In the genomic region with DNA sequence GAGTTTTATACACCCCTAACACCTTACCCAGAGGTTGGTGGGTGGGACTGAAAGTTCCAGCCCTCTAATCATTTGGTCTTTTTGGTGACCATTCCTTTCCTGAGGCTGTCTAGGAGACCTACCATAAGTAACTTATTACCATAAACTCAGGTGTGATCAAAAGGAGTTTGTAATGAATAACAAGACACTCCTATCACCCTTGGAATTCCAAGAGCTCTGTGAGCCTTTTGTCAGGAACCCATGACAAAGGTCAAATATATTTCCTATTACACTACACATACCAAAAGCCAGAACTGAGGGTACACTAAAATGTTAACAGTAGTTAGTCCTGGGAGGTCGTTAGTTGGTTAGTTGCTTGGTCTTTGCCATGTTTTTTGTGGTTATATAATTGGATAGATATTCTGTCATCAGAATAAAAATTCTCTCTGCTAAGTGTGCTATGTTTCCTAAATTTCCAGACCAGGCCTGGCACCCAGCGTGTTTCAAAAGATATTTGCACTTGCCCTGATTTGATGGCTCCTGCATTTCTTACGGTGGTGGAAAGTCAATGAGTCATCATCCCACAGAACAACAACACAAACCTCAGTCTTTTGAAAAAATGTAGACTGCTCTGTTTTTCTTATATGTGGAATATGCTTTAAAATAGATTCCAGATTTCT, we compare ENCODE assay signal across 11 cellular contexts. TPM values are rescaled to one million over a fixed set of nuclear protein-coding genes. Genes with fewer than 3 reads are reported as not detected.
A peak's percentile ranks its signal among the peaks of the same experiment; 100 is the strongest.
DNase-seq lines count a peak whose midpoint lies in the region; ATAC-seq, FAIRE-seq and TF ChIP-seq lines count a peak whose summit lies in the region.
"Had no signal": no experiment of that assay in that cellular context is flagged by ENCODE, and none has a peak within 500 bp of the region (broad histone marks: within the 10 kb centered on the region; RNA-seq: fewer than 3 reads in every experiment).

No MANE protein-coding gene starts in this region.

- no peaks in the 10 kb centered on the region for H4K20me1 ChIP-seq in OCI-LY7 (ENCODE audit: insufficient read depth, low read length)

- FAIRE-seq in RCC 7860 (lab: Jason Lieb, UNC) (peak; percentile 91), pancreas (lab: Jason Lieb, UNC) (no peak)
- FAIRE-seq: H1 had no signal

- H3K27ac Mint-ChIP-seq in Calu3 (ENCODE audit: unreplicated experiment), result peak overlapping the region; percentile 97

- no peak overlapping the region for H3K4me2 ChIP-seq in OCI-LY7 (ENCODE audit: low read length)
- H3K4me2 ChIP-seq: KMS-11 had no signal

- POLR2A ChIA-PET in OCI-LY7 (lab: Charles Lee), result no interaction called here

- H2AFZ ChIP-seq in OCI-LY7 (ENCODE audit: low read length), result no peak overlapping the region

- ATAC-seq in pancreas, result peak; percentile 69 to 77 (median 74)
- no peak for ATAC-seq in GM18907 (IDR thresholded peaks at IDR 0.05; ENCODE audit: unreplicated experiment)
- ATAC-seq in HG03432 (IDR thresholded peaks at IDR 0.05; ENCODE audit: unreplicated experiment), result no peak

- peak; percentile 50 for DNase-seq in Calu3
- DNase-seq in RCC 7860 (ENCODE audit: low spot score), result peak; percentile 90
- peak; percentile 36 for DNase-seq in epidermal melanocyte (ENCODE audit: insufficient read length, low spot score)
- no peak for DNase-seq in pancreas
- DNase-seq in DMS114 treated with DMSO at 0.1 percent for 48 hours (lab: John Stamatoyannopoulos, UW; ENCODE audit: unreplicated experiment), result no peak
- DNase-seq in OCI-LY7 (ENCODE audit: low spot score), result no peak
- DNase-seq: activated gamma-delta T cell treated with Interleukin-2 at 50 U/mL for 16 hours had no signal

- H3K4me1 ChIP-seq in pancreas, result no peaks in the 10 kb centered on the region
- no peaks in the 10 kb centered on the region for H3K4me1 ChIP-seq in OCI-LY7 (ENCODE audit: insufficient read depth, low read length, poor library complexity, severe bottlenecking)

- no peak overlapping the region for H3K4me3 ChIP-seq in pancreas
- H3K4me3 ChIP-seq in OCI-LY7 (ENCODE audit: low read depth, low read length, poor library complexity, severe bottlenecking), result no peak overlapping the region

- H3K9me3 ChIP-seq in pancreas, result no peaks in the 10 kb centered on the region
- H3K9me3 ChIP-seq in OCI-LY7 (ENCODE audit: low read length), result no peaks in the 10 kb centered on the region

- TF ChIP-seq CTCF in Calu3 (IDR thresholded peaks at IDR 0.05; ENCODE audit: unreplicated experiment) (no peak), pancreas (IDR thresholded peaks at IDR 0.05) (no peak), OCI-LY7 (conservative IDR thresholded peaks at IDR 0.05; ENCODE audit: low read length) (no peak)

- BruUV-seq in Calu3 (replicated peaks; lab: Mats Ljungman, UMichigan) (no TSS peak), OCI-LY7 (replicated peaks; lab: Mats Ljungman, UMichigan) (no TSS peak)

- no peaks in the 10 kb centered on the region for H3K9me3 Mint-ChIP-seq in Calu3 (ENCODE audit: low read depth, unreplicated experiment)

- H3K9me2 ChIP-seq in OCI-LY7 (ENCODE audit: insufficient read depth, low read length), result no peaks in the 10 kb centered on the region

- CTCF ChIA-PET in Calu3 (lab: Charles Lee) (interaction anchor here (0.9 to 2.4 kb wide), 4 partner anchors 8 to 94 kb away, joined by 3 to 12 read pairs (median 4); a partner anchor contains a TSS), OCI-LY7 (lab: Charles Lee; ENCODE audit: unreplicated experiment) (no interaction called here)

- no peaks in the 10 kb centered on the region for H3K27me3 ChIP-seq in pancreas

- H3K36me3 ChIP-seq in pancreas (peaks cover 0 to 49% (median 0%) of the 10 kb centered on the region in 3 donors), OCI-LY7 (ENCODE audit: insufficient read depth, low read length) (peaks cover 95% of the 10 kb centered on the region)

- no peaks in the 10 kb centered on the region for H3K79me2 ChIP-seq in OCI-LY7 (ENCODE audit: insufficient read depth, low read depth, low read length)

- intact Hi-C loops in Calu3 (cut with micrococcal nuclease; ENCODE audit: unreplicated experiment) (no loop called here), pancreas (cut with DNase I) (no loop called here), OCI-LY7 (cut with micrococcal nuclease; ENCODE audit: unreplicated experiment) (no loop called here)

- H3K27me3 Mint-ChIP-seq in Calu3 (ENCODE audit: unreplicated experiment), result no peaks in the 10 kb centered on the region

- H3K27ac ChIP-seq in pancreas (peak overlapping the region; percentile 40 to 71 (median 56)), OCI-LY7 (ENCODE audit: low read depth, low read length, poor library complexity, severe bottlenecking) (no peak overlapping the region)
- H3K27ac ChIP-seq: KMS-11 had no signal

- peaks cover 28% of the 10 kb centered on the region for H3K4me1 Mint-ChIP-seq in Calu3 (ENCODE audit: low read depth, unreplicated experiment)

- H3K4me3 Mint-ChIP-seq in Calu3 (ENCODE audit: low read depth, unreplicated experiment), result peak overlapping the region; percentile 61

- WGBS in pancreas, 2 donors, result 54 to 58% methylated on average over 3 of the region's 3 CpGs

- H3K36me3 Mint-ChIP-seq in Calu3 (ENCODE audit: insufficient read depth, unreplicated experiment), result peaks cover 53% of the 10 kb centered on the region

RNA-seq across cellular contexts. Expression of a gene that starts 27.0 kb away (rescaled TPM):
- total RNA-seq in Calu3 (2022) (1.1 and 1.7 TPM in 2 replicates), pancreas (under 1 TPM; 0.08 to 0.37 (median 0.16) TPM), OCI-LY7 (2022) (0.57 TPM in 2 replicates)
- under 1 TPM; 0.04 to 0.16 TPM for polyA plus RNA-seq in pancreas
- 0.31 and 0.92 TPM in 2 replicates for total RNA-seq in OCI-LY7 (2014; rRNA removed; shearing (Covaris generic))

RNA-seq across cellular contexts. Expression of a gene that starts 50.2 kb away (rescaled TPM):
- total RNA-seq in Calu3 (2022) (155 and 164 TPM in 2 replicates), pancreas (10 to 100 TPM; 31.6 to 53.9 (median 40.3) TPM), OCI-LY7 (2022) (163 and 166 TPM in 2 replicates)
- 10 to 100 TPM; 16.4 to 21.8 TPM for polyA plus RNA-seq in pancreas
- 73.7 and 100 TPM in 2 replicates for total RNA-seq in OCI-LY7 (2014; rRNA removed; shearing (Covaris generic))

Comparison
In these comparisons a context has a peak if more than half of its experiments do, and no peak if none do; other contexts are left out.
1. DNase-seq: peak in Calu3 (single experiment), RCC 7860 (single experiment) and epidermal melanocyte (single experiment); none in pancreas (0 of 6), DMS114 treated with DMSO at 0.1 percent for 48 hours (single experiment) and OCI-LY7 (single experiment).
2. ATAC-seq: peak in pancreas (4 of 4); none in GM18907 (single experiment) and HG03432 (single experiment).